Comparison of ENCODE assay signal across 1 cellular context in genomic region chr10:112374724-112375541, GRCh38.
TF ChIP-seq lines count a peak whose summit lies in the region.

No MANE protein-coding gene starts in this region.

TF ChIP-seq in GM23338, 12 proteins besides CTCF, POLR2A, EP300 and RAD21 (continued from another document):
- TF ChIP-seq ZNF462 (CRISPR knock-in tag; IDR thresholded peaks at IDR 0.05) = no peak
